Comparison of ENCODE assay signal across 8 cellular contexts in genomic region chr17:32998111-32998892, GRCh38. TPM values are rescaled to one million over a fixed set of nuclear protein-coding genes. Genes with fewer than 3 reads are reported as not detected.
DNase-seq lines count a peak whose midpoint lies in the region; ATAC-seq and TF ChIP-seq lines count a peak whose summit lies in the region.

No MANE protein-coding gene starts in this region.

- H3K9me3 Mint-ChIP-seq in HFFc6: no peaks in the 10 kb centered on the region
- H3K9me3 Mint-ChIP-seq in activated CD8-positive, alpha-beta memory T cell treated with anti-CD3 and anti-CD28 coated beads, Interleukin-2, amount 10 ng/mL, durations not matched to agents 7 days and 5 days (ENCODE audit: low read depth): no peaks in the 10 kb centered on the region
- no peaks in the 10 kb centered on the region for H3K9me3 Mint-ChIP-seq in endothelial cell (ENCODE audit: unreplicated experiment)

- TF ChIP-seq CTCF in HFFc6 (IDR thresholded peaks at IDR 0.05) (peak; percentile 94), endothelial cell (IDR thresholded peaks at IDR 0.05; ENCODE audit: unreplicated experiment) (peak; percentile 94)

- ATAC-seq in activated CD8-positive, alpha-beta memory T cell treated with anti-CD3 and anti-CD28 coated beads, Interleukin-2, amount 10 ng/mL, durations not matched to agents 7 days and 5 days: peak; percentile 81
- ATAC-seq in GM21447 (IDR thresholded peaks at IDR 0.05; ENCODE audit: unreplicated experiment): no peak

- CTCF ChIA-PET in activated CD8-positive, alpha-beta memory T cell treated with anti-CD3 and anti-CD28 coated beads, Interleukin-2, amount 10 ng/mL, durations not matched to agents 7 days and 5 days (lab: Charles Lee): interaction anchor here (0.8 to 2.6 kb wide), 31 partner anchors 9 to 339 kb away, joined by 3 to 14 read pairs (median 4); partner anchors contain the start of gene TMEM98

- H3K36me3 Mint-ChIP-seq in HFFc6 (ENCODE audit: low read depth) (no peaks in the 10 kb centered on the region), endothelial cell (ENCODE audit: low read depth, unreplicated experiment) (no peaks in the 10 kb centered on the region)
- no peaks in the 10 kb centered on the region for H3K36me3 Mint-ChIP-seq in activated CD8-positive, alpha-beta memory T cell treated with anti-CD3 and anti-CD28 coated beads, Interleukin-2, amount 10 ng/mL, durations not matched to agents 7 days and 5 days

- peaks cover 10% of the 10 kb centered on the region for H3K4me1 Mint-ChIP-seq in HFFc6 (ENCODE audit: low read depth)
- peaks cover 4% of the 10 kb centered on the region for H3K4me1 Mint-ChIP-seq in activated CD8-positive, alpha-beta memory T cell treated with anti-CD3 and anti-CD28 coated beads, Interleukin-2, amount 10 ng/mL, durations not matched to agents 7 days and 5 days
- H3K4me1 Mint-ChIP-seq in endothelial cell (ENCODE audit: unreplicated experiment): no peaks in the 10 kb centered on the region

- DNase-seq in CD1c-positive myeloid dendritic cell (ENCODE audit: extremely low spot score): peak; percentile 63
- DNase-seq in HFFc6: peak; percentile 70
- DNase-seq in NCI-H82 (lab: John Stamatoyannopoulos, UW): peak; percentile 82
- DNase-seq in activated CD8-positive, alpha-beta memory T cell treated with anti-CD3 and anti-CD28 coated beads, Interleukin-2, amount 10 ng/mL, durations not matched to agents 7 days and 5 days: peak; percentile 81
- DNase-seq in endothelial cell (ENCODE audit: low spot score): peak; percentile 87
- DNase-seq in mesenteric fat pad (ENCODE audit: low spot score): peak; percentile 90
- DNase-seq in stimulated activated CD8-positive, alpha-beta memory T cell treated with anti-CD3 and anti-CD28 coated beads, Interleukin-15, amount 100 ng/mL, for 4 hours (ENCODE audit: low read depth in 2 of 2): peak; percentile 15 to 21

- H3K27me3 Mint-ChIP-seq in HFFc6 (ENCODE audit: insufficient read depth) (peaks cover 11% of the 10 kb centered on the region), endothelial cell (ENCODE audit: unreplicated experiment) (peaks cover 2% of the 10 kb centered on the region)
- H3K27me3 Mint-ChIP-seq in activated CD8-positive, alpha-beta memory T cell treated with anti-CD3 and anti-CD28 coated beads, Interleukin-2, amount 10 ng/mL, durations not matched to agents 7 days and 5 days: peaks cover 30% of the 10 kb centered on the region

- H3K4me3 Mint-ChIP-seq in HFFc6 (peak overlapping the region; percentile 81), endothelial cell (ENCODE audit: unreplicated experiment) (no peak overlapping the region)
- no peak overlapping the region for H3K4me3 Mint-ChIP-seq in activated CD8-positive, alpha-beta memory T cell treated with anti-CD3 and anti-CD28 coated beads, Interleukin-2, amount 10 ng/mL, durations not matched to agents 7 days and 5 days

- H3K27ac Mint-ChIP-seq in HFFc6 (peak overlapping the region; percentile 79; the same call in 1 of the 2 replicates), endothelial cell (ENCODE audit: unreplicated experiment) (no peak overlapping the region)
- H3K27ac Mint-ChIP-seq in activated CD8-positive, alpha-beta memory T cell treated with anti-CD3 and anti-CD28 coated beads, Interleukin-2, amount 10 ng/mL, durations not matched to agents 7 days and 5 days: no peak overlapping the region

RNA-seq across cellular contexts. Expression of gene SPACA3, which starts 6.7 kb away (rescaled TPM):
- not detected for total RNA-seq in HFFc6 (2021; fragmentation: NEBNext Ultra II Directional; extraction: Animal tissue kit (Norgen Biotek cat#: 25700))
- not detected for total RNA-seq in activated CD8-positive, alpha-beta memory T cell treated with anti-CD3 and anti-CD28 coated beads, Interleukin-2, amount 10 ng/mL, durations not matched to agents 7 days and 5 days
- total RNA-seq in endothelial cell (ENCODE audit: unreplicated experiment): not detected
- total RNA-seq in mesenteric fat pad: not detected

Comparison
In these comparisons a context has a peak if more than half of its experiments do, and no peak if none do; other contexts are left out.
1. DNase-seq: peak in every context shown above with its lines; median percentile 90 in mesenteric fat pad; 87 in endothelial cell; 82 in NCI-H82; 81 in activated CD8-positive, alpha-beta memory T cell treated with anti-CD3 and anti-CD28 coated beads, Interleukin-2, amount 10 ng/mL, durations not matched to agents 7 days and 5 days; 70 in HFFc6; 63 in CD1c-positive myeloid dendritic cell; 18 in stimulated activated CD8-positive, alpha-beta memory T cell treated with anti-CD3 and anti-CD28 coated beads, Interleukin-15, amount 100 ng/mL, for 4 hours.